ENCODE assay signal across 9 cellular contexts in genomic region chr2:30272761-30273573, GRCh38. TPM values are rescaled to one million over a fixed set of nuclear protein-coding genes. Genes with fewer than 3 reads are reported as not detected.
A peak's percentile ranks its signal among the peaks of the same experiment; 100 is the strongest.
DNase-seq lines count a peak whose midpoint lies in the region; ATAC-seq, FAIRE-seq and TF ChIP-seq lines count a peak whose summit lies in the region.
"Had no signal": no experiment of that assay in that cellular context is flagged by ENCODE, and none has a peak within 500 bp of the region (broad histone marks: within the 10 kb centered on the region; RNA-seq: fewer than 3 reads in every experiment).

No MANE protein-coding gene starts in this region.

- no peak for ATAC-seq in K562
- ATAC-seq in mucosa of descending colon: peak; percentile 16
- no peak for ATAC-seq in HG03139 (IDR thresholded peaks at IDR 0.05; ENCODE audit: unreplicated experiment)
- no peak for ATAC-seq in GM21360 (IDR thresholded peaks at IDR 0.05; ENCODE audit: unreplicated experiment)

- no peaks in the 10 kb centered on the region for H4K20me1 ChIP-seq in K562 (replicated peaks; ENCODE audit: control insufficient read depth, insufficient read depth, low read length)

- DNase-seq in BJ (ENCODE audit: low read depth) (peak; percentile 48), LHCN-M2 (ENCODE audit: low read depth) (peak; percentile 80), K562 (ENCODE audit: extremely low read depth in 1 of 4, low spot score in 3 of 4) (no peak), mucosa of descending colon (peak in 2 of 3 donors; percentile 24 to 42), NCI-H2171 (lab: John Stamatoyannopoulos, UW) (no peak), GM19239 (ENCODE audit: insufficient read length, low spot score) (no peak)

- H3K9me3 ChIP-seq in K562 (replicated peaks; ENCODE audit: control insufficient read depth, insufficient read depth, low read depth, low read length) (no peaks in the 10 kb centered on the region), mucosa of descending colon (no peaks in the 10 kb centered on the region)

- H3K36me3 ChIP-seq in BJ (ENCODE audit: control insufficient read depth, insufficient read depth, low read length) (no peaks in the 10 kb centered on the region), K562 (ENCODE audit: control insufficient read depth, insufficient read depth, low read length) (no peaks in the 10 kb centered on the region), mucosa of descending colon (ENCODE audit: low read depth) (no peaks in the 10 kb centered on the region)

- FAIRE-seq in K562 (lab: Jason Lieb, UNC): no peak
- no peak for FAIRE-seq in GM19239 (lab: Jason Lieb, UNC)

- TF ChIP-seq RAD21 in K562 (CRISPR knock-in tag; conservative IDR thresholded peaks at IDR 0.05 in 1 of 2, IDR thresholded peaks at IDR 0.05 in 1 of 2): no peak

- intact Hi-C loops in K562 (cut with micrococcal nuclease) (no loop called here), mucosa of descending colon (cut with DNase I, micrococcal nuclease) (no loop called here)

- no peaks in the 10 kb centered on the region for H3K9me1 ChIP-seq in K562 (ENCODE audit: control insufficient read depth, insufficient read depth, low read length)

- no TSS peak for BruUV-seq in K562 (replicated peaks; lab: Mats Ljungman, UMichigan)

- TF ChIP-seq EP300 in K562 (IDR thresholded peaks at IDR 0.05; ENCODE audit: low read length): no peak

- CTCF ChIA-PET in BJ (lab: Yijun Ruan, JAX): interaction anchor here (0.6 to 2.5 kb wide), 5 partner anchors 15 to 438 kb away, joined by 3 to 9 read pairs (median 4); no protein-coding TSS in a partner anchor
- CTCF ChIA-PET in K562 (lab: Yijun Ruan, JAX; ENCODE audit: low intra/inter-chr PET ratio): no interaction called here

- POLR2A ChIA-PET in BJ (lab: Charles Lee) (no interaction called here), K562 (lab: Yijun Ruan, JAX) (interaction anchor here (1.0 to 1.5 kb wide), 3 partner anchors 8 to 18 kb away, joined by 3 to 5 read pairs (median 3); no protein-coding TSS in a partner anchor)

- WGBS in K562 (ENCODE audit: insufficient coverage, low coverage, missing lambda C conversion rate): 52% methylated on average over 5 of the region's 5 CpGs

- H3K4me1 ChIP-seq in K562 (replicated peaks in 1 of 2; ENCODE audit: control insufficient read depth in 2 of 2, insufficient read depth in 2 of 2, low read length in 2 of 2) (peaks cover 10 to 13% of the 10 kb centered on the region in 2 experiments; a peak in 4 of 5 replicates), mucosa of descending colon (ENCODE audit: low read depth) (peaks cover 31% of the 10 kb centered on the region)

- no peak overlapping the region for H3K4me2 ChIP-seq in K562 (ENCODE audit: insufficient read depth, low read length)

- no peak for TF ChIP-seq POLR2A in K562 (conservative IDR thresholded peaks at IDR 0.05)

- no peaks in the 10 kb centered on the region for H3K79me2 ChIP-seq in K562 (ENCODE audit: control insufficient read depth, insufficient read depth, low read length)

- TF ChIP-seq CTCF in BJ (IDR thresholded peaks at IDR 0.05; ENCODE audit: insufficient read depth, low read depth, low read length) (no peak), K562 (IDR thresholded peaks at IDR 0.05 in 2 of 3, conservative IDR thresholded peaks at IDR 0.05 in 1 of 3; ENCODE audit: insufficient read depth in 2 of 3, low read depth in 1 of 3, low read length in 3 of 3) (no peak), mucosa of descending colon (IDR thresholded peaks at IDR 0.05) (no peak)

- no peak overlapping the region for H2AFZ ChIP-seq in K562 (ENCODE audit: low read depth, low read length)

- in situ Hi-C loops in K562 (cut with MboI): no loop called here

- no peak overlapping the region for H3K9ac ChIP-seq in K562 (ENCODE audit: insufficient read depth in 1 of 2, low read depth in 2 of 2, low read length in 2 of 2)

- H3K4me3 ChIP-seq in BJ (ENCODE audit: low read depth, low read length): no peak overlapping the region
- H3K4me3 ChIP-seq in K562: no peak overlapping the region
- H3K4me3 ChIP-seq in mucosa of descending colon: no peak overlapping the region
- H3K4me3 ChIP-seq: skin epidermis had no signal

- H3K27me3 ChIP-seq in BJ (ENCODE audit: control insufficient read depth, insufficient read depth, low read length): no peaks in the 10 kb centered on the region
- no peaks in the 10 kb centered on the region for H3K27me3 ChIP-seq in K562 (ENCODE audit: control insufficient read depth in 2 of 2, insufficient read depth in 2 of 2, low read length in 2 of 2)

- no peak overlapping the region for H3K27ac ChIP-seq in K562 (ENCODE audit: extremely low read depth, low read depth, low read length)

TF ChIP-seq in K562, 482 proteins besides CTCF, POLR2A, EP300 and RAD21:
- TF ChIP-seq ARID1B (IDR thresholded peaks at IDR 0.05): peak; percentile 12; the same call in 1 of the 2 replicates
- TF ChIP-seq TCF7 (IDR thresholded peaks at IDR 0.05; ENCODE audit: borderline replicate concordance): no peak
- no peak for TF ChIP-seq RNF2 (IDR thresholded peaks at IDR 0.05)
- no peak for TF ChIP-seq ZNF3 (CRISPR knock-in tag; IDR thresholded peaks at IDR 0.05)
- TF ChIP-seq TCFL5 (CRISPR knock-in tag; conservative IDR thresholded peaks at IDR 0.05): no peak
- 0 out of 2 replicates have a peak, but pooled peaks have one; percentile 46 for TF ChIP-seq NFATC3 (IDR thresholded peaks at IDR 0.05)
- TF ChIP-seq TRIM24 (IDR thresholded peaks at IDR 0.05): no peak
- TF ChIP-seq SMAD3 (CRISPR knock-in tag; conservative IDR thresholded peaks at IDR 0.05): no peak
- TF ChIP-seq MEF2A (IDR thresholded peaks at IDR 0.05; ENCODE audit: control insufficient read depth, low read depth, low read length): no peak
- TF ChIP-seq MAFK (IDR thresholded peaks at IDR 0.05; ENCODE audit: low read length): no peak
- no peak for TF ChIP-seq LEF1 (IDR thresholded peaks at IDR 0.05)
- TF ChIP-seq FOXJ2 (tag; IDR thresholded peaks at IDR 0.05): peak; percentile 41; the same call in 1 of the 2 replicates
- peak; percentile 32; the same call in 1 of the 2 replicates for TF ChIP-seq ATF3 (IDR thresholded peaks at IDR 0.05)
- TF ChIP-seq ATF3 (CRISPR knock-in tag; conservative IDR thresholded peaks at IDR 0.05): no peak
- peak; percentile 63; the same call in 1 of the 2 replicates for TF ChIP-seq FOSL1 (tag; conservative IDR thresholded peaks at IDR 0.05)
- peak; percentile 10; the same call in 1 of the 2 replicates for TF ChIP-seq JUND (IDR thresholded peaks at IDR 0.05; ENCODE audit: borderline replicate concordance, low read depth, low read length)
- TF ChIP-seq JUND (tag; IDR thresholded peaks at IDR 0.05; ENCODE audit: borderline replicate concordance, low read depth, low read length): peak; percentile 53; the same call in 1 of the 3 replicates
- TF ChIP-seq U2AF2 (optimal IDR thresholded peaks at IDR 0.05; ENCODE audit: low read depth, low read length): no peak
- no peak for TF ChIP-seq RFX5 (IDR thresholded peaks at IDR 0.05; ENCODE audit: low read depth, low read length)

RNA-seq across cellular contexts. Expression of gene LBH, which starts 41.6 kb away (rescaled TPM):
- 115 and 145 TPM in 2 replicates for polyA plus RNA-seq in BJ (2011; rRNA removed)
- 137 and 169 TPM in 2 replicates for polyA minus RNA-seq in BJ (2011; rRNA and poly(A)+ RNA removed)
- total RNA-seq in LHCN-M2 (2014; rRNA removed): 49.2 and 71.0 TPM in 2 replicates
- polyA plus RNA-seq in LHCN-M2 (2012): 32.6 TPM
- 4.1 and 9.5 TPM in 2 replicates for total RNA-seq in K562 (2011; cell fraction: chromatin; rRNA removed; ENCODE audit: low replicate concordance)
- total RNA-seq in K562 (2011; cell fraction: nucleolus; rRNA removed): 14.5 and 15.2 TPM in 2 replicates
- total RNA-seq in K562 (2011; cell fraction: nucleoplasm; rRNA removed): 8.9 and 11.3 TPM in 2 replicates
- total RNA-seq in K562 (2014; rRNA removed): 7.4 and 23.5 TPM in 2 replicates
- 5.7 and 6.0 TPM in 2 replicates for total RNA-seq in K562 (2014; rRNA removed; fragmentation: Illumina TruSeq; extraction: Trizol)
- 4.6 and 7.3 TPM in 2 replicates for total RNA-seq in K562 (2015; rRNA removed; fragmentation: Illumina TruSeq; extraction: Trizol)
- 9.5 and 12.1 TPM in 2 replicates for total RNA-seq in K562 (2021)
- 8.2 and 9.5 TPM in 2 replicates for polyA plus RNA-seq in K562 (2011; rRNA removed)
- 13.7 and 24.2 TPM in 2 replicates for polyA plus RNA-seq in K562 (2011; cell fraction: cytosol; rRNA removed)
- 4.1 and 4.6 TPM in 2 replicates for polyA plus RNA-seq in K562 (2011; cell fraction: nucleus; rRNA removed)
- 6.0 and 6.2 TPM in 2 replicates for polyA plus RNA-seq in K562 (2012)
- polyA plus RNA-seq in K562 (2014; fragmentation: Illumina TruSeq; extraction: Trizol): 8.1 TPM in 2 replicates
- 1 to 10 TPM; 3.1 to 5.9 TPM for polyA plus RNA-seq in K562 (2014; fragmentation: Nextera tagmentation; extraction: Ambion mirVana)
- 9.4 and 13.4 TPM in 2 replicates for polyA plus RNA-seq in K562 (2014; rRNA removed)
- polyA minus RNA-seq in K562 (2011; rRNA and poly(A)+ RNA removed): 10.9 and 13.0 TPM in 2 replicates
- polyA minus RNA-seq in K562 (2011; cell fraction: cytosol; rRNA and poly(A)+ RNA removed): 5.6 and 12.1 TPM in 2 replicates
- polyA minus RNA-seq in K562 (2011; cell fraction: nucleus; rRNA and poly(A)+ RNA removed): 7.7 and 15.4 TPM in 2 replicates
- 10 to 100 TPM in 2 of 3 donors, 1 to 10 TPM in 1; 7.2 to 12.8 (median 12.4) TPM for total RNA-seq in mucosa of descending colon

Comparison
In these comparisons a context has a peak if more than half of its experiments do, and no peak if none do; other contexts are left out.
1. DNase-seq: peak in BJ (single experiment), LHCN-M2 (single experiment) and mucosa of descending colon (2 of 3); none in K562 (0 of 4), NCI-H2171 (single experiment) and GM19239 (single experiment).